26 cellular contexts compared by ENCODE assay signal in genomic region chr11:67177399-67178281, GRCh38.
"Had no signal": no experiment of that assay in that cellular context is flagged by ENCODE, and none has a peak within 500 bp of the region (broad histone marks: within the 10 kb centered on the region; RNA-seq: fewer than 3 reads in every experiment).

No MANE protein-coding gene starts in this region.

- H3K4me3 Mint-ChIP-seq: activated naive CD4-positive, alpha-beta T cell treated with anti-CD3 and anti-CD28 coated beads for 36 hours; activated naive CD8-positive, alpha-beta T cell treated with anti-CD3 and anti-CD28 coated beads, Interleukin-2, amount 10 ng/mL, durations not matched to agents 7 days and 5 days; activated T-cell treated with anti-CD3 and anti-CD28 coated beads, Interleukin-2, amount 50 U/mL, for 72 hours; immature natural killer cell; naive B cell; stimulated activated effector memory CD8-positive, alpha-beta T cell treated with anti-CD3 and anti-CD28 coated beads, Interleukin-12 subunit alpha, Interleukin-12 subunit beta, amount 100 ng/mL, for 72 hours; T-helper 1 cell treated with Interleukin-12 subunit alpha and Interleukin-12 subunit beta and Interleukin-4 antibody, amounts not matched to agents 30 μg/mL and 1 μg/mL, for 36 hours had no signal

- H3K27ac ChIP-seq: left lung, parathyroid adenoma, right lobe of liver, skin epidermis, stomach, suprapubic skin, transverse colon had no signal

- H3K27ac Mint-ChIP-seq: activated naive CD4-positive, alpha-beta T cell treated with anti-CD3 and anti-CD28 coated beads for 36 hours; activated naive CD8-positive, alpha-beta T cell treated with anti-CD3 and anti-CD28 coated beads, Interleukin-2, amount 10 ng/mL, durations not matched to agents 7 days and 5 days; activated T-cell treated with anti-CD3 and anti-CD28 coated beads, Interleukin-2, amount 50 U/mL, for 72 hours; stimulated activated effector memory CD8-positive, alpha-beta T cell treated with anti-CD3 and anti-CD28 coated beads, Interleukin-12 subunit alpha, Interleukin-12 subunit beta, amount 100 ng/mL, for 72 hours; T-helper 1 cell treated with Interleukin-12 subunit alpha and Interleukin-12 subunit beta and Interleukin-4 antibody, amounts not matched to agents 30 μg/mL and 1 μg/mL, for 36 hours had no signal

- H3K4me1 ChIP-seq: parathyroid adenoma, right lobe of liver, transverse colon had no signal

- H3K4me3 ChIP-seq: left lung, lung, right lobe of liver, skin epidermis, stomach, suprapubic skin, transverse colon had no signal

- FAIRE-seq: endometrium, urothelium cell line had no signal

- DNase-seq: activated CD4-positive, alpha-beta T cell treated with anti-CD3 and anti-CD28 coated beads for 4 hours; activated CD4-positive, alpha-beta T cell treated with anti-CD3 and anti-CD28 coated beads, Interleukin-2, amount 50 U/mL, for 48 hours; activated CD4-positive, CD25-positive, alpha-beta regulatory T cell; activated CD8-positive, alpha-beta memory T cell treated with anti-CD3 and anti-CD28 coated beads, Interleukin-2, amount 50 U/mL, for 48 hours; activated effector memory CD4-positive, alpha-beta T cell treated with Interleukin-2 at 50 U/mL for 16 hours; activated naive CD4-positive, alpha-beta T cell treated with anti-CD3 and anti-CD28 coated beads for 36 hours; activated naive CD8-positive, alpha-beta T cell treated with anti-CD3 and anti-CD28 coated beads, Interleukin-2, amount 10 ng/mL, durations not matched to agents 7 days and 5 days; activated T-cell treated with anti-CD3 and anti-CD28 coated beads, Interleukin-2, amount 50 U/mL, for 72 hours; amniotic stem cell; foreskin fibroblast; immature natural killer cell; left lung; naive B cell; right lobe of liver; stimulated activated CD4-positive, alpha-beta T cell treated with anti-CD3 and anti-CD28 coated beads, Interleukin-2, amount 100 ng/mL, for 24 hours; stomach; T1000; transverse colon had no signal

- H3K36me3 Mint-ChIP-seq: naive B cell had no signal

- H2AFZ ChIP-seq: parathyroid adenoma had no signal

- H3K9me3 ChIP-seq: left lung, right lobe of liver, stomach, suprapubic skin, transverse colon had no signal

- H3K9me3 Mint-ChIP-seq: activated naive CD4-positive, alpha-beta T cell treated with anti-CD3 and anti-CD28 coated beads for 36 hours; activated naive CD8-positive, alpha-beta T cell treated with anti-CD3 and anti-CD28 coated beads, Interleukin-2, amount 10 ng/mL, durations not matched to agents 7 days and 5 days; activated T-cell treated with anti-CD3 and anti-CD28 coated beads, Interleukin-2, amount 50 U/mL, for 72 hours; immature natural killer cell; naive B cell; stimulated activated effector memory CD8-positive, alpha-beta T cell treated with anti-CD3 and anti-CD28 coated beads, Interleukin-12 subunit alpha, Interleukin-12 subunit beta, amount 100 ng/mL, for 72 hours; T-helper 1 cell treated with Interleukin-12 subunit alpha and Interleukin-12 subunit beta and Interleukin-4 antibody, amounts not matched to agents 30 μg/mL and 1 μg/mL, for 36 hours had no signal

- H3K9ac ChIP-seq: parathyroid adenoma had no signal

- H3K27me3 Mint-ChIP-seq: activated naive CD8-positive, alpha-beta T cell treated with anti-CD3 and anti-CD28 coated beads, Interleukin-2, amount 10 ng/mL, durations not matched to agents 7 days and 5 days; naive B cell had no signal

- ATAC-seq: activated T-cell treated with anti-CD3 and anti-CD28 coated beads, Interleukin-2, amount 50 U/mL, for 72 hours; left lung; stimulated activated effector memory CD8-positive, alpha-beta T cell treated with anti-CD3 and anti-CD28 coated beads, Interleukin-12 subunit alpha, Interleukin-12 subunit beta, amount 100 ng/mL, for 72 hours had no signal

- H3K27me3 ChIP-seq: left lung, right lobe of liver, stomach, suprapubic skin, transverse colon had no signal
